ENCODE assay signal across 29 cellular contexts in the genomic region with DNA sequence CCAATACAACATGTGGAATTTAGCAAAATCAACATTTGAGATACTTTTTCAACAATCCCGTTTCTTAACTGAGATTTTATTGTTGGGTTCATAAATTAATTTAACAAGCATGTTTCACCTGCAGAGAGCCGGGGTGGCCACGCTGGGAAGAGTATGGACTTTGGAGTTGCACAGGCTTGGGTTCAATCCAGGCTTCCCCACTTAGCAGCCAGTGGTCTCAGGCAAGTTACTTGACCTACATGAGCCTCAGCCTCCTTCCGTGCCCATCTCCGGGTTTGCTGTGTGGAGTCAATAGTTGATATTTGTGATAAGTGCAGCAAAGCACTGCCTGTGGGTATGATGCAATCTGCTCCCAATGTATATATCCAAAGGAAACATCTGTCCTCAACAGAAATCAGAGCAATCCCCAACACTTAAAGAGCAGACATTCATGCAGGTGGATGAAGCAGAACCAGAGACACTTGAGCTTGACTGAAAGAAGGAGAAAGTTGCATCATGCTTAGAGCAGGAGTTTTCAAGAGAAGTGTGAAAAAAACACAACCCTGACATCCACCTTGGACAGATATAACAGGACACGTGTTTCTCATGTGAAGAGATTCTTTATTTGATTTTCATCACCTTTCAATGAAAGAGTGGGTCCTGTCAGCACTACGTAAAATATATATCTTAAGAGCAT. TPM values are rescaled to one million over a fixed set of nuclear protein-coding genes. Genes with fewer than 3 reads are reported as not detected.
"Had no signal": no experiment of that assay in that cellular context is flagged by ENCODE, and none has a peak within 500 bp of the region (broad histone marks: within the 10 kb centered on the region; RNA-seq: fewer than 3 reads in every experiment).

No MANE protein-coding gene starts in this region.

- ATAC-seq: activated T-helper 17 cell treated with anti-CD3 and anti-CD28 coated beads, Interleukin-2, amount 50 U/mL, for 72 hours; left colon; naive thymus-derived CD4-positive, alpha-beta T cell; stimulated activated memory B cell treated with anti-CD40 and anti-IgM and Interleukin-4, amounts not matched to agents 10 μg/mL and 1 μg/mL and 100 μg/mL, for 72 hours; upper lobe of right lung had no signal

- H3K4me3 ChIP-seq: breast epithelium, ovary, sigmoid colon, smooth muscle cell, stomach, suprapubic skin, tibial artery, upper lobe of right lung had no signal

- H3K4me3 Mint-ChIP-seq: activated T-helper 17 cell treated with anti-CD3 and anti-CD28 coated beads, Interleukin-2, amount 50 U/mL, for 72 hours; naive thymus-derived CD4-positive, alpha-beta T cell; stimulated activated memory B cell treated with anti-CD40 and anti-IgM and Interleukin-4, amounts not matched to agents 10 μg/mL and 1 μg/mL and 100 μg/mL, for 72 hours had no signal

- H3K4me1 Mint-ChIP-seq: activated T-helper 17 cell treated with anti-CD3 and anti-CD28 coated beads, Interleukin-2, amount 50 U/mL, for 72 hours; stimulated activated memory B cell treated with anti-CD40 and anti-IgM and Interleukin-4, amounts not matched to agents 10 μg/mL and 1 μg/mL and 100 μg/mL, for 72 hours had no signal

- H3K9me3 Mint-ChIP-seq: activated T-helper 17 cell treated with anti-CD3 and anti-CD28 coated beads, Interleukin-2, amount 50 U/mL, for 72 hours; stimulated activated memory B cell treated with anti-CD40 and anti-IgM and Interleukin-4, amounts not matched to agents 10 μg/mL and 1 μg/mL and 100 μg/mL, for 72 hours had no signal

- DNase-seq: activated CD4-positive, alpha-beta T cell treated with anti-CD3 and anti-CD28 coated beads for 48 hours; activated CD4-positive, alpha-beta T cell treated with anti-CD3 and anti-CD28 coated beads, Interleukin-2, amount 50 U/mL, for 48 hours; activated CD8-positive, alpha-beta memory T cell treated with anti-CD3 and anti-CD28 coated beads for 24 hours; activated gamma-delta T cell treated with Interleukin-2 at 50 U/mL for 16 hours; activated naive CD4-positive, alpha-beta T cell treated with anti-CD3 and anti-CD28 coated beads, Interleukin-2, amount 50 U/mL, for 16 hours; activated T-cell treated with anti-CD3 and anti-CD28 coated beads, Interleukin-2, amount 50 U/mL, for 1 hour; amygdala; central memory CD4-positive, alpha-beta T cell; foreskin fibroblast; hippocampal formation; left colon; mammary epithelial cell; midbrain; naive thymus-derived CD4-positive, alpha-beta T cell; ovary; sigmoid colon; stimulated activated CD4-positive, alpha-beta T cell treated with anti-CD3 and anti-CD28 coated beads, Interleukin-1b, Interleukin-23, amount 100 ng/mL, for 48 hours; stimulated activated CD4-positive, alpha-beta T cell treated with anti-CD3 and anti-CD28 coated beads, Interleukin-4, amount 100 ng/mL, for 4 hours; stimulated activated CD8-positive, alpha-beta memory T cell treated with anti-CD3 and anti-CD28 coated beads, Interleukin-4, amount 100 ng/mL, for 48 hours; stomach; T-helper 9 cell; tibial artery; upper lobe of right lung had no signal

- H3K36me3 Mint-ChIP-seq: stimulated activated memory B cell treated with anti-CD40 and anti-IgM and Interleukin-4, amounts not matched to agents 10 μg/mL and 1 μg/mL and 100 μg/mL, for 72 hours had no signal

RNA-seq across cellular contexts. Expression of a gene that starts 5.1 kb away (rescaled TPM):
- total RNA-seq: activated T-helper 17 cell treated with anti-CD3 and anti-CD28 coated beads, Interleukin-2, amount 50 U/mL, for 72 hours; mammary epithelial cell had no signal
- polyA plus RNA-seq: naive thymus-derived CD4-positive, alpha-beta T cell; neural cell had no signal

RNA-seq across cellular contexts. Expression of a gene that starts 37.1 kb away (rescaled TPM):
- total RNA-seq: activated T-helper 17 cell treated with anti-CD3 and anti-CD28 coated beads, Interleukin-2, amount 50 U/mL, for 72 hours had no signal
- polyA plus RNA-seq: naive thymus-derived CD4-positive, alpha-beta T cell had no signal
